Comparison of ENCODE assay signal across 15 cellular contexts in the genomic region with DNA sequence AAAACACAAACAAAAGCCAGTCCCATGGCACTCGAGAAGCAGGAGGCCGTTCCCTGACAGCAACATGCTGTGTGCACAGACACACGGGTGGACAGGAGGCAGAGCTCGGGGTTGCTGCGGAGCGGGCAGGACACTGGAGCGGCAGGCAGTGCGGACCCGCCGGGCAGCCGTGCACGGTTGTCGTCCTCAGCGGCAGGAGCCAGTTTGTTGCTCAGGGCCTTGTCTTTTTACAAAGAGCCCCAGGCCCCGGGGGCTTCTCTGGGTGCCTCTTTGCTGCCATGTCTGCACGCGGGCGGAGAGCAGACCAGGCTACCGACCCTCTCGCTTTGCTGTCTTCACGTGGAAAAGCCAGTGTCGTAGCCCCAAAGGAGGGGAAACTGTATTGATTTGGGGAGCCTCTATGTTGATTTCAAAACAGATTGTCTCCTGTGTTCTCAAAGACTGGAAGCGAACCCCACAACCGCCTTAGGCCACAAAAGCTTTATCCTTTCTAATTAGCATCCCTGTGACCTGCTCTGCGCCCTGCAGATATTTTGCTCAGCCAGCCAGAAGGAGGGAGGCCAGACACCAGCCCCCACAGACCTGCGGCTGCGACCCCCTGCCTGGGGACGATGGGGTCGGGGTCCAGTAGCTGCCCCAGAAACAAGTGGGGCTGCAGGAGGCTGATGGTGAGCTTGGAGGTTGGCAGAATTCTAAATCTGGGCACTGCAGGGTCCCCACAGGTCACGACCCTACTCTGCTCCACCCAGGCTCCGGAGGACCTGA. TPM values are rescaled to one million over a fixed set of nuclear protein-coding genes. Genes with fewer than 3 reads are reported as not detected.
DNase-seq lines count a peak whose midpoint lies in the region; ATAC-seq, FAIRE-seq and TF ChIP-seq lines count a peak whose summit lies in the region.
"Had no signal": no experiment of that assay in that cellular context is flagged by ENCODE, and none has a peak within 500 bp of the region (broad histone marks: within the 10 kb centered on the region; RNA-seq: fewer than 3 reads in every experiment).

No MANE protein-coding gene starts in this region.

- peak; percentile 47 for DNase-seq in activated CD8-positive, alpha-beta memory T cell treated with anti-CD3 and anti-CD28 coated beads for 24 hours
- DNase-seq in activated CD8-positive, alpha-beta memory T cell treated with anti-CD3 and anti-CD28 coated beads, Interleukin-2, amount 50 U/mL, for 4 hours = no peak
- DNase-seq in lower lobe of right lung (no peak), small intestine (no peak), Kasumi-1 (lab: John Stamatoyannopoulos, UW) (no peak)
- DNase-seq: activated CD8-positive, alpha-beta T cell treated with anti-CD3 and anti-CD28 coated beads, Interleukin-2, amount 10 ng/mL, durations not matched to agents 7 days and 5 days; SK-N-SH had no signal

- WGBS in small intestine, 3 donors = 68 to 83% (median 81%) methylated on average over 31 of the region's 31 CpGs

- H3K9me3 ChIP-seq in lower lobe of right lung = no peaks in the 10 kb centered on the region
- no peaks in the 10 kb centered on the region for H3K9me3 ChIP-seq in subcutaneous abdominal adipose tissue (ENCODE audit: control insufficient read depth in 5 of 5, low read length in 5 of 5)
- no peaks in the 10 kb centered on the region for H3K9me3 ChIP-seq in small intestine (ENCODE audit: control insufficient read depth, low read depth)
- H3K9me3 ChIP-seq: SK-N-SH, suprapubic skin had no signal

- ATAC-seq in lower lobe of right lung (peak; percentile 5 to 10), GM21390 (IDR thresholded peaks at IDR 0.05; ENCODE audit: unreplicated experiment) (no peak)
- ATAC-seq: activated CD4-positive, CD25-positive, alpha-beta regulatory T cell treated with anti-CD3 and anti-CD28 coated beads, Interleukin-2, amount 50 U/mL, for 24 hours; activated CD8-positive, alpha-beta T cell treated with anti-CD3 and anti-CD28 coated beads, Interleukin-2, amount 10 ng/mL, durations not matched to agents 7 days and 5 days had no signal

- H3K9ac ChIP-seq in subcutaneous abdominal adipose tissue (ENCODE audit: low read length in 5 of 5) = no peak overlapping the region
- H3K9ac ChIP-seq: SK-N-SH had no signal

- no peaks in the 10 kb centered on the region for H3K36me3 ChIP-seq in lower lobe of right lung
- no peaks in the 10 kb centered on the region for H3K36me3 ChIP-seq in subcutaneous abdominal adipose tissue (ENCODE audit: control insufficient read depth in 5 of 5, insufficient read depth in 5 of 5, low read length in 5 of 5)
- H3K36me3 ChIP-seq in small intestine (ENCODE audit: control insufficient read depth in 2 of 2, insufficient read depth in 2 of 2, low read length in 2 of 2) = no peaks in the 10 kb centered on the region
- H3K36me3 ChIP-seq: suprapubic skin had no signal

- no peak for TF ChIP-seq CTCF in VCaP (conservative IDR thresholded peaks at IDR 0.05)
- no peak for TF ChIP-seq CTCF in lower lobe of right lung (IDR thresholded peaks at IDR 0.05)

- H3K4me1 ChIP-seq in lower lobe of right lung (peaks cover 18% of the 10 kb centered on the region), subcutaneous abdominal adipose tissue (ENCODE audit: control insufficient read depth in 5 of 5, insufficient read depth in 5 of 5, low read length in 5 of 5) (peaks cover 1 to 29% (median 23%) of the 10 kb centered on the region in 5 donors), small intestine (ENCODE audit: control insufficient read depth in 2 of 2, insufficient read depth in 1 of 2, low read depth in 1 of 2, low read length in 1 of 2) (peaks cover 0 to 3% of the 10 kb centered on the region in 2 donors)
- H3K4me1 ChIP-seq: foreskin keratinocyte had no signal

- H3K27me3 ChIP-seq in lower lobe of right lung (ENCODE audit: low read depth) = peaks cover 9% of the 10 kb centered on the region
- H3K27me3 ChIP-seq in subcutaneous abdominal adipose tissue (ENCODE audit: control insufficient read depth in 5 of 5, insufficient read depth in 4 of 5, low read length in 5 of 5) = peaks cover 0 to 6% (median 4%) of the 10 kb centered on the region in 5 donors
- H3K27me3 ChIP-seq in small intestine (ENCODE audit: control insufficient read depth in 2 of 2, insufficient read depth in 2 of 2, low read length in 2 of 2) = no peaks in the 10 kb centered on the region

- FAIRE-seq in small intestine (lab: Jason Lieb, UNC) = no peak
- FAIRE-seq: bronchial epithelial cell had no signal

- H3K27ac ChIP-seq in VCaP (peak overlapping the region; percentile 63), lower lobe of right lung (no peak overlapping the region), subcutaneous abdominal adipose tissue (ENCODE audit: low read depth, low read length) (peak overlapping the region; percentile 65), small intestine (ENCODE audit: low read depth in 1 of 2, low read length in 1 of 2) (peak overlapping the region in 1 of 2 donors; percentile 55)
- H3K27ac ChIP-seq: epithelial cell of prostate, foreskin keratinocyte, suprapubic skin had no signal

- H3K4me3 ChIP-seq in lower lobe of right lung (no peak overlapping the region), subcutaneous abdominal adipose tissue (ENCODE audit: low read depth in 1 of 5, low read length in 5 of 5) (no peak overlapping the region), small intestine (ENCODE audit: low read depth in 1 of 2, low read length in 2 of 2) (no peak overlapping the region)
- H3K4me3 ChIP-seq: suprapubic skin had no signal

- intact Hi-C loops in lower lobe of right lung (cut with DNase I) = no loop called here

RNA-seq across cellular contexts. Expression of gene ERMARD, which starts 50.2 kb away (rescaled TPM):
- total RNA-seq in lower lobe of right lung = 25.4 TPM
- polyA plus RNA-seq in small intestine = 10 to 100 TPM; 20.5 to 55.9 (median 41.9) TPM

RNA-seq across cellular contexts. Expression of gene DYNLT2, which starts 50.2 kb away (rescaled TPM):
- total RNA-seq in lower lobe of right lung = 1.6 TPM
- 1 to 10 TPM in 2 of 3 donors, under 1 TPM in 1; 0.89 to 1.6 (median 1.4) TPM for polyA plus RNA-seq in small intestine
